12 cellular contexts compared by ENCODE assay signal in the genomic region with DNA sequence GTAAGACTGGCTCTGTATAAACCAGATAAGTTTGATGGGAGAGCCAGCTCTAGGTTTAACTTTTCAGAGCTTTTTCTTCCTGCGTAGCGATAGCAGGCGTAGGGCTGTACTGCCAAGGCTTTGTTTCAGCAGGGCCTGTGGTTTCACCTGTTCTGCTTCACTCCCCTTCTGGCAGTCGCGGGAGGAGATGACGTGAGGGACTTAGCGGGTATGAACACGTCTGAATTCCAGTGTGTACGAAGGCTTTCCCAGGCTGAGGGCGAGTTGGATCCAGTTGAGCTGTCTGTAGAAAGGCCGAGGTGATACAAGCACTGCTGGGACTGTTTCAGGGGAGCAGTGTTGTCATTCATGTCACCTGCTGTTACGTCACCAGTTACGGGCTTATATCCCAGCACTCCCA. TPM values are rescaled to one million over a fixed set of nuclear protein-coding genes. Genes with fewer than 3 reads are reported as not detected.
DNase-seq lines count a peak whose midpoint lies in the region; ATAC-seq, FAIRE-seq and TF ChIP-seq lines count a peak whose summit lies in the region.
"Had no signal": no experiment of that assay in that cellular context is flagged by ENCODE, and none has a peak within 500 bp of the region (broad histone marks: within the 10 kb centered on the region; RNA-seq: fewer than 3 reads in every experiment).

No MANE protein-coding gene starts in this region.

- H2AFZ ChIP-seq in hepatocyte: no peak overlapping the region

- H3K4me3 ChIP-seq in left ventricle myocardium inferior (peak overlapping the region; percentile 45), hepatocyte (no peak overlapping the region), transverse colon (no peak overlapping the region), small intestine (ENCODE audit: low read depth in 1 of 2, low read length in 2 of 2) (no peak overlapping the region)
- H3K4me3 ChIP-seq: MG63 had no signal

- H3K4me1 ChIP-seq in left ventricle myocardium inferior (peaks cover 29% of the 10 kb centered on the region), hepatocyte (ENCODE audit: insufficient read depth) (no peaks in the 10 kb centered on the region), transverse colon (peaks cover 0 to 18% (median 13%) of the 10 kb centered on the region in 4 donors), small intestine (ENCODE audit: control insufficient read depth in 2 of 2, insufficient read depth in 1 of 2, low read depth in 1 of 2, low read length in 1 of 2) (peaks cover 0 to 4% of the 10 kb centered on the region in 2 donors)

- TF ChIP-seq EP300 in transverse colon (IDR thresholded peaks at IDR 0.05; ENCODE audit: low read depth): no peak

- ATAC-seq in left cardiac atrium (no peak), HG03097 (IDR thresholded peaks at IDR 0.05; ENCODE audit: low FRiP score, unreplicated experiment) (no peak)
- no peak for ATAC-seq in activated T-cell treated with anti-CD3 and anti-CD28 coated beads, Interleukin-2, amount 50 U/mL, for 4 hours

- peak overlapping the region; percentile 76 for H3K4me3 Mint-ChIP-seq in activated T-cell treated with anti-CD3 and anti-CD28 coated beads, Interleukin-2, amount 50 U/mL, for 4 hours

- H3K27me3 ChIP-seq in left ventricle myocardium inferior (ENCODE audit: low read depth): no peaks in the 10 kb centered on the region
- H3K27me3 ChIP-seq in hepatocyte: no peaks in the 10 kb centered on the region
- H3K27me3 ChIP-seq in transverse colon: no peaks in the 10 kb centered on the region
- no peaks in the 10 kb centered on the region for H3K27me3 ChIP-seq in small intestine (ENCODE audit: control insufficient read depth in 2 of 2, insufficient read depth in 2 of 2, low read length in 2 of 2)
- H3K27me3 ChIP-seq: MG63 had no signal

- peak overlapping the region; percentile 70 for H3K27ac ChIP-seq in left ventricle myocardium inferior (replicated peaks)
- H3K27ac ChIP-seq in hepatocyte: peak overlapping the region; percentile 65
- H3K27ac ChIP-seq in transverse colon: peak overlapping the region; percentile 55 to 73 (median 68)
- peak overlapping the region in 1 of 2 donors; percentile 70 for H3K27ac ChIP-seq in small intestine (ENCODE audit: low read depth in 1 of 2, low read length in 1 of 2)

- no peaks in the 10 kb centered on the region for H3K9me3 Mint-ChIP-seq in activated T-cell treated with anti-CD3 and anti-CD28 coated beads, Interleukin-2, amount 50 U/mL, for 4 hours

- H3K27me3 Mint-ChIP-seq in activated T-cell treated with anti-CD3 and anti-CD28 coated beads, Interleukin-2, amount 50 U/mL, for 4 hours (ENCODE audit: low read depth): no peaks in the 10 kb centered on the region

- in situ Hi-C loops in transverse colon (cut with MboI; ENCODE audit: low pct_ligation_motif_present in 1 of 4, low pct_unique_long_range_greater_than_20kb in 1 of 4, low sequenced_read_pairs in 3 of 4): loop anchor here in 1 of 4 donors (10.0 kb wide), 1 partner anchor 61 kb away; a partner anchor contains a TSS

- H3K36me3 Mint-ChIP-seq in activated T-cell treated with anti-CD3 and anti-CD28 coated beads, Interleukin-2, amount 50 U/mL, for 4 hours (ENCODE audit: insufficient read depth): no peaks in the 10 kb centered on the region

- FAIRE-seq in small intestine (lab: Jason Lieb, UNC): no peak

- H3K9me3 ChIP-seq in left ventricle myocardium inferior (replicated peaks) (no peaks in the 10 kb centered on the region), hepatocyte (ENCODE audit: low read depth) (no peaks in the 10 kb centered on the region), transverse colon (no peaks in the 10 kb centered on the region), small intestine (ENCODE audit: control insufficient read depth, low read depth) (no peaks in the 10 kb centered on the region)
- H3K9me3 ChIP-seq: MG63 had no signal

- no peak for TF ChIP-seq POLR2A in transverse colon (IDR thresholded peaks at IDR 0.05)

- peaks cover 91% of the 10 kb centered on the region for H3K79me2 ChIP-seq in hepatocyte

- peaks cover 7% of the 10 kb centered on the region for H3K36me3 ChIP-seq in left ventricle myocardium inferior
- H3K36me3 ChIP-seq in hepatocyte (replicated peaks; ENCODE audit: insufficient read depth, low read depth): no peaks in the 10 kb centered on the region
- H3K36me3 ChIP-seq in transverse colon: no peaks in the 10 kb centered on the region
- no peaks in the 10 kb centered on the region for H3K36me3 ChIP-seq in small intestine (ENCODE audit: control insufficient read depth in 2 of 2, insufficient read depth in 2 of 2, low read length in 2 of 2)

- DNase-seq in left ventricle myocardium inferior: no peak
- no peak for DNase-seq in left cardiac atrium
- DNase-seq in activated T-cell treated with anti-CD3 and anti-CD28 coated beads, Interleukin-2, amount 50 U/mL, for 4 hours: no peak
- DNase-seq in hepatocyte (ENCODE audit: low spot score): no peak
- DNase-seq in transverse colon: no peak
- DNase-seq in small intestine: no peak
- no peak for DNase-seq in NCI-H1105 treated with DMSO at 0.1 percent for 48 hours (lab: John Stamatoyannopoulos, UW)
- DNase-seq: C1 segment of cervical spinal cord, MG63, nucleus accumbens had no signal

- H3K4me1 Mint-ChIP-seq in activated T-cell treated with anti-CD3 and anti-CD28 coated beads, Interleukin-2, amount 50 U/mL, for 4 hours (ENCODE audit: low read depth): peaks cover 47% of the 10 kb centered on the region

- H3K4me2 ChIP-seq in hepatocyte: no peak overlapping the region

- no peaks in the 10 kb centered on the region for H3K9me2 ChIP-seq in hepatocyte (replicated peaks; ENCODE audit: insufficient read depth)

- intact Hi-C loops in left ventricle myocardium inferior (cut with micrococcal nuclease) (no loop called here), left cardiac atrium (cut with DNase I) (loop anchor here in 1 of 2 donors (2.0 to 10.0 kb wide), 2 partner anchors 65 to 121 kb away; a partner anchor contains a TSS), transverse colon (cut with DNase I; ENCODE audit: low total_unique reads) (loop anchor here (2.0 kb wide), 1 partner anchor 65 kb away; a partner anchor contains a TSS)

- TF ChIP-seq CTCF in left ventricle myocardium inferior (IDR thresholded peaks at IDR 0.05; ENCODE audit: borderline replicate concordance): no peak
- no peak for TF ChIP-seq CTCF in hepatocyte (IDR thresholded peaks at IDR 0.05; ENCODE audit: poor library complexity)
- no peak for TF ChIP-seq CTCF in transverse colon (IDR thresholded peaks at IDR 0.05)

- peaks cover 34% of the 10 kb centered on the region for H4K20me1 ChIP-seq in hepatocyte (ENCODE audit: insufficient read depth, poor library complexity, severe bottlenecking)

- 85% methylated on average over 13 of the region's 13 CpGs for WGBS in hepatocyte (ENCODE audit: low lambda C conversion rate, missing lambda C conversion rate)
- WGBS in transverse colon (ENCODE audit: low coverage in 1 of 2), 2 donors: 87% methylated on average over 13 of the region's 13 CpGs; no CpG with 5 or more reads in 1 of the 2 donors
- WGBS in small intestine, 3 donors: 82 to 90% (median 87%) methylated on average over 13 of the region's 13 CpGs

RNA-seq across cellular contexts. Expression of a gene that starts 21.2 kb away (rescaled TPM):
- total RNA-seq in left ventricle myocardium inferior (20.8 TPM), left cardiac atrium (10 to 100 TPM; 17.6 to 24.7 TPM), hepatocyte (8.4 and 10.0 TPM in 2 replicates), transverse colon (10 to 100 TPM in 3 of 4 donors, 1 to 10 TPM in 1; 2.4 to 16.5 (median 12.6) TPM)
- 10 to 100 TPM; 21.6 to 23.4 (median 22.2) TPM for total RNA-seq in activated T-cell treated with anti-CD3 and anti-CD28 coated beads, Interleukin-2, amount 50 U/mL, for 4 hours
- polyA plus RNA-seq in hepatocyte (20.9 and 22.9 TPM in 2 replicates), small intestine (10 to 100 TPM; 15.9 to 24.9 (median 24.4) TPM)

RNA-seq across cellular contexts. Expression of a gene that starts 23.6 kb away (rescaled TPM):
- 28.6 TPM for total RNA-seq in left ventricle myocardium inferior
- total RNA-seq in left cardiac atrium: 10 to 100 TPM; 26.1 to 28.3 TPM
- 10 to 100 TPM; 62.9 to 81.5 (median 73.4) TPM for total RNA-seq in activated T-cell treated with anti-CD3 and anti-CD28 coated beads, Interleukin-2, amount 50 U/mL, for 4 hours
- total RNA-seq in hepatocyte: 22.1 and 24.1 TPM in 2 replicates
- polyA plus RNA-seq in hepatocyte: 30.0 and 33.9 TPM in 2 replicates
- total RNA-seq in transverse colon: 10 to 100 TPM in 3 of 4 donors, 1 to 10 TPM in 1; 7.5 to 31.6 (median 17.1) TPM
- 10 to 100 TPM in 2 of 3 donors, 1 to 10 TPM in 1; 8.9 to 24.0 (median 10.3) TPM for polyA plus RNA-seq in small intestine

RNA-seq across cellular contexts. Expression of a gene that starts 46.1 kb away (rescaled TPM):
- total RNA-seq in left ventricle myocardium inferior (0.19 TPM), left cardiac atrium (not detected), hepatocyte (0.13 TPM in 1 of 2 replicates, not detected in the other), transverse colon (1 to 10 TPM in 3 of 4 donors, not detected in 1; 1.1 to 6.4 (median 2.6) TPM)
- under 1 TPM in 1 of 3 donors, not detected in 2; 0.32 TPM for total RNA-seq in activated T-cell treated with anti-CD3 and anti-CD28 coated beads, Interleukin-2, amount 50 U/mL, for 4 hours
- polyA plus RNA-seq in hepatocyte (0.19 and 0.27 TPM in 2 replicates), small intestine (under 1 TPM in 1 of 3 donors, not detected in 2; 0.97 TPM)
- total RNA-seq: chondrocyte had no signal
